In the genomic region with DNA sequence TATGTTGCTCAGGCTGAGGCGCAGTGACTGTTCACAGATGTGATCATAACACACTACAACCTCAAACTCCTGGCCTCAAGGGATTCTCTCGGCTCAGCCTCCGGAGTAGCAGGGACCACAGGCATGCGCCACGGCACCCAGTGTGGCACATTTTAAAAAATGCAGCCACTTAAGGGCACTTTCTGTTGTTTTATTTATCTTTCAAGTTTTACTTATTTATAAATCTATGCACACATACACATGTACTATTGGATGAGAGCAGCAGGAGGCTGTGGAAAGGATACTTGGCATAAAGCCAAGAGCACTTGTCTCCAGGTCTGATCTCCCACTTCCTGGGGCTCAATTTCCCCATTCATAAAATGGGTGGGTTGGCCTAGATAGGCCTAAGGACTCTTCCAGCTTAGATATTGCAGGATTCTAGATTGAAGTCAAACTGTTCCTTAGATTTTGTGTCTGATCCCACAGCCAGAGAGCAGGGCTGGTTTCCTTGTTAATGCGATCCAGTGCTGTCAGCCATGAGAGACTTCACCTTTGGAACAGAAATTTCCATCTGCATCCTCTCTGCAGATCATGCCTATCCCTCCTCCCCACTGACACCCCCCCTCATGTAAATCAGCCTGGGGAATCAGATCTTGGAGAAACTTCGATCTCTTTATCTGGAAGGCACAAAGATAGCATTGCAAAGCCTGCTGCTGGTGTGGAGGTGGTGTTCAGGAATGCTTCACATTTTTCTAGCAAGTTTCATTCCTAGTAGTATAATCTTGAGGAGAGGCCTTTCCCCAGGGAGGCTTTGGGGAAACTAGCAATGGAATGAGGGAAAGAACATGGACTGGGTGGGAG, we compare ENCODE assay signal across 9 cellular contexts. TPM values are rescaled to one million over a fixed set of nuclear protein-coding genes. Genes with fewer than 3 reads are reported as not detected.
DNase-seq lines count a peak whose midpoint lies in the region; ATAC-seq and TF ChIP-seq lines count a peak whose summit lies in the region.
"Had no signal": no experiment of that assay in that cellular context is flagged by ENCODE, and none has a peak within 500 bp of the region (broad histone marks: within the 10 kb centered on the region; RNA-seq: fewer than 3 reads in every experiment).

No MANE protein-coding gene starts in this region.

- H3K36me3 Mint-ChIP-seq in activated CD4-positive, alpha-beta memory T cell treated with anti-CD3 and anti-CD28 coated beads for 36 hours, result no peaks in the 10 kb centered on the region
- no peaks in the 10 kb centered on the region for H3K36me3 Mint-ChIP-seq in activated CD4-positive, alpha-beta memory T cell treated with anti-CD3 and anti-CD28 coated beads, Interleukin-2, amount 10 ng/mL, durations not matched to agents 7 days and 5 days (ENCODE audit: low read depth)

- no peaks in the 10 kb centered on the region for H3K27me3 Mint-ChIP-seq in activated CD4-positive, alpha-beta memory T cell treated with anti-CD3 and anti-CD28 coated beads for 36 hours
- H3K27me3 Mint-ChIP-seq in activated CD4-positive, alpha-beta memory T cell treated with anti-CD3 and anti-CD28 coated beads, Interleukin-2, amount 10 ng/mL, durations not matched to agents 7 days and 5 days, result no peaks in the 10 kb centered on the region

- no peak overlapping the region for H3K4me3 ChIP-seq in fibroblast of pulmonary artery (replicated peaks; ENCODE audit: low read depth, low read length)

- CTCF ChIA-PET in activated CD4-positive, alpha-beta memory T cell treated with anti-CD3 and anti-CD28 coated beads for 36 hours (lab: Charles Lee), result no interaction called here
- CTCF ChIA-PET in activated CD4-positive, alpha-beta memory T cell treated with anti-CD3 and anti-CD28 coated beads, Interleukin-2, amount 10 ng/mL, durations not matched to agents 7 days and 5 days (lab: Charles Lee), result no interaction called here
- CTCF ChIA-PET in HEK293T (lab: Yijun Ruan, JAX), result no interaction called here

- no peak for TF ChIP-seq CTCF in fibroblast of pulmonary artery (IDR thresholded peaks at IDR 0.05; ENCODE audit: low read length, missing control alignments)

- H3K27ac ChIP-seq in temporal lobe (ENCODE audit: low read depth, low read length), result peak overlapping the region; percentile 33

- no peak for DNase-seq in activated CD4-positive, alpha-beta memory T cell treated with anti-CD3 and anti-CD28 coated beads for 36 hours
- no peak for DNase-seq in activated CD4-positive, alpha-beta memory T cell treated with anti-CD3 and anti-CD28 coated beads, Interleukin-2, amount 10 ng/mL, durations not matched to agents 7 days and 5 days
- DNase-seq in NCI-H510A (lab: John Stamatoyannopoulos, UW) (peak; percentile 39), fibroblast of pulmonary artery (ENCODE audit: low read depth) (peak; percentile 71), HEK293T (ENCODE audit: extremely low spot score) (no peak)
- DNase-seq: DMS79 treated with DMSO at 0.1 percent for 48 hours had no signal

- H3K4me3 Mint-ChIP-seq in activated CD4-positive, alpha-beta memory T cell treated with anti-CD3 and anti-CD28 coated beads for 36 hours, result no peak overlapping the region
- H3K4me3 Mint-ChIP-seq in activated CD4-positive, alpha-beta memory T cell treated with anti-CD3 and anti-CD28 coated beads, Interleukin-2, amount 10 ng/mL, durations not matched to agents 7 days and 5 days, result no peak overlapping the region

- intact Hi-C loops in activated CD4-positive, alpha-beta memory T cell treated with anti-CD3 and anti-CD28 coated beads for 36 hours (cut with micrococcal nuclease), result no loop called here

- POLR2A ChIA-PET in activated CD4-positive, alpha-beta memory T cell treated with anti-CD3 and anti-CD28 coated beads for 36 hours (lab: Charles Lee), result no interaction called here
- POLR2A ChIA-PET in activated CD4-positive, alpha-beta memory T cell treated with anti-CD3 and anti-CD28 coated beads, Interleukin-2, amount 10 ng/mL, durations not matched to agents 7 days and 5 days (lab: Charles Lee), result interaction anchor here (1.3 to 15.3 kb wide), 4 partner anchors 8 to 198 kb away, joined by 3 to 496 read pairs (median 167); partner anchors contain the start of gene PCBP1
- POLR2A ChIA-PET in HEK293T (lab: Yijun Ruan, JAX), result interaction anchor here (4.3 kb wide), 1 partner anchor 13 kb away, joined by 41 read pairs; no protein-coding TSS in a partner anchor

- H3K4me1 Mint-ChIP-seq in activated CD4-positive, alpha-beta memory T cell treated with anti-CD3 and anti-CD28 coated beads for 36 hours (ENCODE audit: low read depth), result peaks cover 42% of the 10 kb centered on the region
- peaks cover 54% of the 10 kb centered on the region for H3K4me1 Mint-ChIP-seq in activated CD4-positive, alpha-beta memory T cell treated with anti-CD3 and anti-CD28 coated beads, Interleukin-2, amount 10 ng/mL, durations not matched to agents 7 days and 5 days

- H3K9me3 Mint-ChIP-seq in activated CD4-positive, alpha-beta memory T cell treated with anti-CD3 and anti-CD28 coated beads for 36 hours, result no peaks in the 10 kb centered on the region
- H3K9me3 Mint-ChIP-seq in activated CD4-positive, alpha-beta memory T cell treated with anti-CD3 and anti-CD28 coated beads, Interleukin-2, amount 10 ng/mL, durations not matched to agents 7 days and 5 days, result no peaks in the 10 kb centered on the region

- ATAC-seq in GM19023 (IDR thresholded peaks at IDR 0.05; ENCODE audit: unreplicated experiment), result no peak
- no peak for ATAC-seq in activated CD4-positive, CD25-positive, alpha-beta regulatory T cell treated with anti-CD3 and anti-CD28 coated beads, Interleukin-2, amount 50 U/mL, for 24 hours

- H3K27ac Mint-ChIP-seq in activated CD4-positive, alpha-beta memory T cell treated with anti-CD3 and anti-CD28 coated beads for 36 hours, result peak overlapping the region; percentile 30
- H3K27ac Mint-ChIP-seq in activated CD4-positive, alpha-beta memory T cell treated with anti-CD3 and anti-CD28 coated beads, Interleukin-2, amount 10 ng/mL, durations not matched to agents 7 days and 5 days, result no peak overlapping the region

TF ChIP-seq in HEK293T, 16 proteins besides CTCF, POLR2A, EP300 and RAD21:
- TF ChIP-seq FOXK2 (IDR thresholded peaks at IDR 0.05) (no peak), CTBP1 (IDR thresholded peaks at IDR 0.05; ENCODE audit: borderline replicate concordance) (no peak), PKNOX1 (IDR thresholded peaks at IDR 0.05) (no peak), ARNT (IDR thresholded peaks at IDR 0.05) (no peak), ZNF384 (IDR thresholded peaks at IDR 0.05) (no peak), ELF4 (IDR thresholded peaks at IDR 0.05) (no peak), SUZ12 (IDR thresholded peaks at IDR 0.05) (no peak), HDGF (IDR thresholded peaks at IDR 0.05; ENCODE audit: borderline replicate concordance) (no peak), BHLHE40 (IDR thresholded peaks at IDR 0.05; ENCODE audit: borderline replicate concordance) (no peak), LEF1 (IDR thresholded peaks at IDR 0.05; ENCODE audit: borderline replicate concordance) (no peak), FOXM1 (IDR thresholded peaks at IDR 0.05; ENCODE audit: borderline replicate concordance) (no peak), NFRKB (IDR thresholded peaks at IDR 0.05) (no peak), TARDBP (IDR thresholded peaks at IDR 0.05) (no peak), SP1 (IDR thresholded peaks at IDR 0.05) (no peak), FOXA1 (IDR thresholded peaks at IDR 0.05) (no peak), L3MBTL2 (conservative IDR thresholded peaks at IDR 0.05) (no peak)

RNA-seq across cellular contexts. Expression of gene PCBP1, which starts 24.7 kb away (rescaled TPM):
- total RNA-seq in activated CD4-positive, alpha-beta memory T cell treated with anti-CD3 and anti-CD28 coated beads for 36 hours, result 100 to 1,000 TPM; 444 to 449 TPM
- 100 to 1,000 TPM; 475 to 483 TPM for total RNA-seq in activated CD4-positive, alpha-beta memory T cell treated with anti-CD3 and anti-CD28 coated beads, Interleukin-2, amount 10 ng/mL, durations not matched to agents 7 days and 5 days
- 36.6 TPM for total RNA-seq in temporal lobe

Comparison
In these comparisons a context has a peak if more than half of its experiments do, and no peak if none do; other contexts are left out.
1. DNase-seq: peak in NCI-H510A (single experiment) and fibroblast of pulmonary artery (single experiment); none in activated CD4-positive, alpha-beta memory T cell treated with anti-CD3 and anti-CD28 coated beads for 36 hours (single experiment), activated CD4-positive, alpha-beta memory T cell treated with anti-CD3 and anti-CD28 coated beads, Interleukin-2, amount 10 ng/mL, durations not matched to agents 7 days and 5 days (single experiment) and HEK293T (single experiment).
2. RNA of gene PCBP1, which starts 24.7 kb away (total RNA-seq): 475 to 483 TPM in activated CD4-positive, alpha-beta memory T cell treated with anti-CD3 and anti-CD28 coated beads, Interleukin-2, amount 10 ng/mL, durations not matched to agents 7 days and 5 days and 444 to 449 TPM in activated CD4-positive, alpha-beta memory T cell treated with anti-CD3 and anti-CD28 coated beads for 36 hours; 36.6 TPM in temporal lobe (single experiment); every median in the first group is over 10 times any median in the second.